In the genomic region with DNA sequence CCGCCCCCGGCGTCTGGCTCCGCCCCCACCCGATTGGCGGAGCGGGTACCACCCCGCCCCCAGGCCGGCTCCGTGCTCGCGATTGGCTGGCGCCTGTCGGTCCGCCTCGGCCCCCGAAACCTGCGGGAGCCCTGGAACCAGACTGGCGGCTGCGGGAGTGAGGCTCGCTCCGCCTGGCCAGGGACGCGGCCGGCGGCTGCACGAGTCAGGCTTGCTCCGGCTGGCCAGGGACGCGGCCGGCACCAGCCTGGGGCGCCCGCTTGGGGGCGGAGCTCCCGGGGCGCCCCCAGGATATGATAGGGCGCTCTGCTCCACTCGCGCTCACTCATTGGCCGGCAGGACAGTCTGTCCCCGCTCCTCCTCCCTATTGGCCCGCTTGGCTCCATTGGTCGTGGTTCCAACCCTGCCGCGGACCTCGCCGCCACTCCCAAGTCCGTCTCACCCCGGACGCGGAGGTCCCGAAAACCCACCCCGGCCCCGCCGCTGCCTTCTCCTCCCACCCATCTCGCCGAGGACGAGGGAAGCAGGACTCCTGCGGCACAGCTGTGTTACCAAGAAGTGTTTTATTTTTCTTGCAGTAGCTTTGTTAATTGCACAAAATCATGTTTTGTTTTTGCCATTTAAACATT, we compare ENCODE assay signal across 8 cellular contexts. TPM values are rescaled to one million over a fixed set of nuclear protein-coding genes. Genes with fewer than 3 reads are reported as not detected.
DNase-seq lines count a peak whose midpoint lies in the region; ATAC-seq, FAIRE-seq and TF ChIP-seq lines count a peak whose summit lies in the region.

No MANE protein-coding gene starts in this region.

- peak overlapping the region; percentile 94 for H3K27ac Mint-ChIP-seq in progenitor cell of endocrine pancreas

- DNase-seq in GM12891 (ENCODE audit: insufficient read length, low spot score), result peak; percentile 99
- DNase-seq in NCI-H1436 treated with DMSO at 0.1 percent for 48 hours (lab: John Stamatoyannopoulos, UW), result peak; percentile 61
- peak; percentile 80 to 87 (median 84) for DNase-seq in T-helper 1 cell
- DNase-seq in amygdala (lab: John Stamatoyannopoulos, UW), result peak; percentile 63 to 99 (median 95)
- peak; percentile 96 for DNase-seq in left ventricle myocardium superior
- DNase-seq in progenitor cell of endocrine pancreas (ENCODE audit: low spot score, unreplicated experiment), result peak; percentile 81
- DNase-seq in upper lobe of right lung, result peak; percentile 97

- intact Hi-C loops in left ventricle myocardium superior (cut with micrococcal nuclease) (no loop called here), upper lobe of right lung (cut with DNase I) (no loop called here)

- TF ChIP-seq POLR2A in GM12891 (IDR thresholded peaks at IDR 0.05; ENCODE audit: low read depth, low read length), result no peak

- H3K27me3 ChIP-seq in upper lobe of right lung, result no peaks in the 10 kb centered on the region

- TF ChIP-seq CTCF in progenitor cell of endocrine pancreas (IDR thresholded peaks at IDR 0.05; ENCODE audit: unreplicated experiment) (peak; percentile 20), upper lobe of right lung (IDR thresholded peaks at IDR 0.05) (peak; percentile 30)

- H3K36me3 ChIP-seq in upper lobe of right lung, result peaks cover 39% of the 10 kb centered on the region

- H3K4me1 Mint-ChIP-seq in progenitor cell of endocrine pancreas (ENCODE audit: low read depth), result peaks cover 6% of the 10 kb centered on the region

- peak overlapping the region; percentile 81 for H3K4me3 Mint-ChIP-seq in progenitor cell of endocrine pancreas (ENCODE audit: low read depth)

- peak; percentile 92 for ATAC-seq in HG02870 (IDR thresholded peaks at IDR 0.05; ENCODE audit: unreplicated experiment)
- peak; percentile 90 for ATAC-seq in left ventricle myocardium superior
- peak; percentile 94 for ATAC-seq in upper lobe of right lung

- no peaks in the 10 kb centered on the region for H3K9me3 ChIP-seq in upper lobe of right lung

- H3K9me3 Mint-ChIP-seq in progenitor cell of endocrine pancreas (ENCODE audit: low read depth), result no peaks in the 10 kb centered on the region

- no peaks in the 10 kb centered on the region for H3K27me3 Mint-ChIP-seq in progenitor cell of endocrine pancreas

- FAIRE-seq in GM12891 (lab: Jason Lieb, UNC), result peak; percentile 97

- H3K4me3 ChIP-seq in upper lobe of right lung, result peak overlapping the region; percentile 85

- peaks cover 19% of the 10 kb centered on the region for H3K4me1 ChIP-seq in upper lobe of right lung

- H3K36me3 Mint-ChIP-seq in progenitor cell of endocrine pancreas (ENCODE audit: insufficient read depth), result peaks cover 10% of the 10 kb centered on the region

- peak overlapping the region; percentile 80 for H3K27ac ChIP-seq in upper lobe of right lung

TF ChIP-seq in GM12891, 5 proteins besides CTCF, POLR2A, EP300 and RAD21:
- no peak for TF ChIP-seq SPI1 (IDR thresholded peaks at IDR 0.05; ENCODE audit: low read depth, low read length)
- no peak for TF ChIP-seq TAF1 (IDR thresholded peaks at IDR 0.05; ENCODE audit: low read depth, low read length)
- TF ChIP-seq POU2F2 (IDR thresholded peaks at IDR 0.05; ENCODE audit: low read depth, low read length), result no peak
- no peak for TF ChIP-seq POLR2AphosphoS5 (IDR thresholded peaks at IDR 0.05; ENCODE audit: low read depth, low read length)
- no peak for TF ChIP-seq PAX5 (IDR thresholded peaks at IDR 0.05; ENCODE audit: insufficient read depth, low read length, severe bottlenecking)

RNA-seq across cellular contexts. Expression of gene ROGDI, which starts 0.3 kb away (rescaled TPM):
- 10.1 TPM for polyA plus RNA-seq in GM12891 (2012; ENCODE audit: low read depth, missing spikeins)
- total RNA-seq in left ventricle myocardium superior, result 134 TPM
- total RNA-seq in progenitor cell of endocrine pancreas, result 43.6 and 44.1 TPM in 2 replicates
- total RNA-seq in upper lobe of right lung, result 21.8 TPM

RNA-seq across cellular contexts. Expression of gene SMIM22, which starts 7.6 kb away (rescaled TPM):
- polyA plus RNA-seq in GM12891 (2012; ENCODE audit: low read depth, missing spikeins), result not detected
- total RNA-seq in left ventricle myocardium superior (not detected), progenitor cell of endocrine pancreas (not detected in 2 replicates), upper lobe of right lung (23.3 TPM)

RNA-seq across cellular contexts. Expression of gene SEPTIN12, which starts 14.6 kb away (rescaled TPM):
- not detected for polyA plus RNA-seq in GM12891 (2012; ENCODE audit: low read depth, missing spikeins)
- total RNA-seq in left ventricle myocardium superior (not detected), progenitor cell of endocrine pancreas (0.78 TPM in 1 of 2 replicates, not detected in the other), upper lobe of right lung (not detected)

RNA-seq across cellular contexts. Expression of gene ZNF500, which starts 35.8 kb away (rescaled TPM):
- polyA plus RNA-seq in GM12891 (2012; ENCODE audit: low read depth, missing spikeins), result 2.9 TPM
- 8.4 TPM for total RNA-seq in left ventricle myocardium superior
- total RNA-seq in progenitor cell of endocrine pancreas, result 23.5 and 23.9 TPM in 2 replicates
- total RNA-seq in upper lobe of right lung, result 15.7 TPM

RNA-seq across cellular contexts. Expression of gene GLYR1, which starts 44.3 kb away (rescaled TPM):
- polyA plus RNA-seq in GM12891 (2012; ENCODE audit: low read depth, missing spikeins), result 38.9 TPM
- total RNA-seq in left ventricle myocardium superior, result 102 TPM
- total RNA-seq in progenitor cell of endocrine pancreas, result 129 and 132 TPM in 2 replicates
- 85.7 TPM for total RNA-seq in upper lobe of right lung

Comparison
In these comparisons a context has a peak if more than half of its experiments do, and no peak if none do; other contexts are left out.
1. Peak in every context shown above with its lines: DNase-seq, ATAC-seq, H3K4me3 ChIP-seq and H3K27ac ChIP-seq.
2. RNA of gene SMIM22, which starts 7.6 kb away (total RNA-seq): 23.3 TPM in upper lobe of right lung (single experiment); not detected in left ventricle myocardium superior (single experiment) and not detected in progenitor cell of endocrine pancreas; every median in the first group is over 10 times any median in the second.